Comparison of ENCODE assay signal across 23 cellular contexts in the genomic region with DNA sequence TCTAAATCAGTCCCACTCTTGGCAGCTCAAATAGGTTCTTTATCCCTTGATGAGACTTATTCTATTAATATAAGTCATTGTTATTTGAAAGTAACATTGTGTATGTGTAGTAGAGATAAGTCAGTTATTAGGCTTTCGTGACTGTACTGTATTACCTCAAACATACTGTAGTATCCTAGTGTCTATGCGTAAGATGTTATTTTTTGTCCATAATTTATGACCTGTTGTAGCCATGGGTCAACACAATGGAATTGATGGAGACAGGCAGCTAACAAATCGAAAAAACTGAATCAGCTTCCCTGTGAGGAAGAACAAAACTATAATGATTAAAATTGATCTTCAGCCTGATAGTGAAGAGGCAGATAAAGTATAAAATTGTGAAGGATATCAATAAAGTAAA. TPM values are rescaled to one million over a fixed set of nuclear protein-coding genes. Genes with fewer than 3 reads are reported as not detected.
DNase-seq lines count a peak whose midpoint lies in the region; ATAC-seq, FAIRE-seq and TF ChIP-seq lines count a peak whose summit lies in the region.
"Had no signal": no experiment of that assay in that cellular context is flagged by ENCODE, and none has a peak within 500 bp of the region (broad histone marks: within the 10 kb centered on the region; RNA-seq: fewer than 3 reads in every experiment).

No MANE protein-coding gene starts in this region.

- no peak overlapping the region for H3K4me3 Mint-ChIP-seq in mesothelial cell of epicardium
- H3K4me3 Mint-ChIP-seq: activated naive CD4-positive, alpha-beta T cell treated with anti-CD3 and anti-CD28 coated beads, Interleukin-2, amount 10 ng/mL, durations not matched to agents 7 days and 5 days had no signal

- H3K9me3 ChIP-seq in body of pancreas, result no peaks in the 10 kb centered on the region
- H3K9me3 ChIP-seq: esophagus muscularis mucosa had no signal

- intact Hi-C loops in body of pancreas (cut with DNase I), result no loop called here

- no peak for TF ChIP-seq POLR2A in body of pancreas (IDR thresholded peaks at IDR 0.05)

- H3K27ac ChIP-seq in 22Rv1 (0 out of 2 replicates have a peak overlapping the region, but pooled peaks have one; percentile 94), body of pancreas (peak overlapping the region; percentile 18 to 97 (median 90))

- no peak for ATAC-seq in body of pancreas
- no peak for ATAC-seq in HG02973 (IDR thresholded peaks at IDR 0.05; ENCODE audit: unreplicated experiment)
- no peak for ATAC-seq in HG03354 (IDR thresholded peaks at IDR 0.05; ENCODE audit: poor library complexity, severe bottlenecking, unreplicated experiment)
- no peak for ATAC-seq in HG03432 (IDR thresholded peaks at IDR 0.05; ENCODE audit: unreplicated experiment)
- ATAC-seq: GM12878 had no signal

- peaks cover 77% of the 10 kb centered on the region for H3K4me1 ChIP-seq in body of pancreas

- no peak overlapping the region for H3K4me3 ChIP-seq in body of pancreas
- H3K4me3 ChIP-seq: esophagus muscularis mucosa, GM12878 had no signal

- 43 to 46% methylated on average over 3 of the region's 3 CpGs for WGBS in body of pancreas, 2 donors

- no peaks in the 10 kb centered on the region for H3K36me3 ChIP-seq in body of pancreas (replicated peaks in 1 of 2; ENCODE audit: insufficient read depth in 1 of 2, low read depth in 2 of 2)
- H3K36me3 ChIP-seq: esophagus muscularis mucosa had no signal

- DNase-seq in GM19239 (ENCODE audit: insufficient read length, low spot score) (no peak), body of pancreas (no peak), mesothelial cell of epicardium (ENCODE audit: low spot score in 2 of 2, unreplicated experiment in 2 of 2) (no peak), DMS79 (lab: John Stamatoyannopoulos, UW) (no peak)
- DNase-seq: activated CD4-positive, alpha-beta T cell treated with anti-CD3 and anti-CD28 coated beads, Interleukin-2, amount 50 U/mL, for 1 hour; activated naive CD4-positive, alpha-beta T cell treated with anti-CD3 and anti-CD28 coated beads, Interleukin-2, amount 10 ng/mL, durations not matched to agents 7 days and 5 days; activated T-cell treated with anti-CD3 and anti-CD28 coated beads for 4 hours; GDM1; head of caudate nucleus; IMR-90; mesendoderm; MV-4-11; NCI-H2081; NCI-H526; occipital lobe; stimulated activated CD4-positive, alpha-beta T cell treated with anti-CD3 and anti-CD28 coated beads, Interleukin-2, amount 100 ng/mL, for 48 hours had no signal

- no peaks in the 10 kb centered on the region for H3K27me3 Mint-ChIP-seq in mesothelial cell of epicardium (ENCODE audit: low read depth)
- H3K27me3 Mint-ChIP-seq: activated naive CD4-positive, alpha-beta T cell treated with anti-CD3 and anti-CD28 coated beads, Interleukin-2, amount 10 ng/mL, durations not matched to agents 7 days and 5 days had no signal

- no peak for TF ChIP-seq CTCF in 22Rv1 (IDR thresholded peaks at IDR 0.05)
- TF ChIP-seq CTCF in body of pancreas (IDR thresholded peaks at IDR 0.05), result no peak
- no peak for TF ChIP-seq CTCF in mesothelial cell of epicardium (IDR thresholded peaks at IDR 0.05; ENCODE audit: unreplicated experiment)

- H3K36me3 Mint-ChIP-seq in mesothelial cell of epicardium, result peaks cover 9% of the 10 kb centered on the region

- peak; percentile 65 for FAIRE-seq in GM19239 (lab: Jason Lieb, UNC)
- FAIRE-seq: GM12878, TTC549 had no signal

- peaks cover 54% of the 10 kb centered on the region for H3K4me1 Mint-ChIP-seq in mesothelial cell of epicardium

- H3K9me3 Mint-ChIP-seq in mesothelial cell of epicardium, result peaks cover 8% of the 10 kb centered on the region
- H3K9me3 Mint-ChIP-seq: activated naive CD4-positive, alpha-beta T cell treated with anti-CD3 and anti-CD28 coated beads, Interleukin-2, amount 10 ng/mL, durations not matched to agents 7 days and 5 days had no signal

- peak overlapping the region; percentile 92 for H3K27ac Mint-ChIP-seq in mesothelial cell of epicardium
- H3K27ac Mint-ChIP-seq: activated naive CD4-positive, alpha-beta T cell treated with anti-CD3 and anti-CD28 coated beads, Interleukin-2, amount 10 ng/mL, durations not matched to agents 7 days and 5 days had no signal

- no peaks in the 10 kb centered on the region for H3K27me3 ChIP-seq in body of pancreas
- H3K27me3 ChIP-seq: esophagus muscularis mucosa had no signal

RNA-seq across cellular contexts. Expression of a gene that starts 41.8 kb away (rescaled TPM):
- 10 to 100 TPM; 22.4 to 40.5 TPM for total RNA-seq in body of pancreas
- 57.4 to 59.4 TPM (median 58.3 TPM) in 3 replicates for total RNA-seq in mesothelial cell of epicardium

RNA-seq across cellular contexts. Expression of a gene that starts 49.8 kb away (rescaled TPM):
- total RNA-seq in body of pancreas (10 to 100 TPM in 1 of 2 donors, 1 to 10 TPM in 1; 6.3 to 12.2 TPM), mesothelial cell of epicardium (19.0 to 21.3 TPM (median 20.3 TPM) in 3 replicates)
